8 cellular contexts compared by ENCODE assay signal in the genomic region with DNA sequence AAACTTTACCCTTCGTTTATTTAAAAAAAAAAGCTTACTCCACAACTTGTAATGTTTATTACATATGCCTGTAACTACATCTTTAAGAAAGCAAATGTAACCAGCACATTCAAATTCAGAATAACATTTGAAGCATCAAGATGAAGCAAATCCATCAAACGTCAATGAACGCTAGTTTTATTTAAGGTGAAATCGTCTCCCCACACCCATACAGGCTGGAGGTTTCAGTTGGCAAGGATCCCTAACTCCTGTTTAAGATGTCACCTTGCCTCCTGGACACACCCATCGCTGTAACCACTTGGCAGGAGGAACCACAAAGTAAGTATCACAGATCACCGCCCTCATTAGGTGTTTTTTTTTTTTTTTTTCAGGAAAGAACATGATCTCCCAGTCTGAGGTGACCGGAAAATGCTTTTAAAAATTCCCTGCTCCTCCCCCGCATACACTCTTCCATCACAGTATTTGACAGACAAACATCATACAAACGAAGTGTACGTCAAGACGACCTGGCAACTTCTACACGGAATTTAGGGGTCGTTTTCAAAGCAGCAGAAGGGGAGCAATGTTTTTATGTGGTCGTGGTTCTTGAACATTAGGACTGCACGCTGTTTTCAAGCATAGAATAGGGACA. TPM values are rescaled to one million over a fixed set of nuclear protein-coding genes. Genes with fewer than 3 reads are reported as not detected.
DNase-seq lines count a peak whose midpoint lies in the region; ATAC-seq and TF ChIP-seq lines count a peak whose summit lies in the region.

No MANE protein-coding gene starts in this region.

- peaks cover 35% of the 10 kb centered on the region in 2 donors for H3K4me1 ChIP-seq in naive thymus-derived CD4-positive, alpha-beta T cell (ENCODE audit: control insufficient read depth in 2 of 2, insufficient read depth in 2 of 2, low read length in 2 of 2)

- CTCF ChIA-PET in naive thymus-derived CD4-positive, alpha-beta T cell (lab: Charles Lee), result no interaction called here

- intact Hi-C loops in naive thymus-derived CD4-positive, alpha-beta T cell (cut with micrococcal nuclease), result no loop called here
- intact Hi-C loops in posterior vena cava (cut with DNase I), result no loop called here

- peaks cover 0 to 17% (median 0%) of the 10 kb centered on the region in 11 donors for H3K9me3 Mint-ChIP-seq in naive thymus-derived CD4-positive, alpha-beta T cell

- TF ChIP-seq CTCF in epithelial cell of esophagus (IDR thresholded peaks at IDR 0.05; ENCODE audit: insufficient read depth, low read depth, low read length, missing control alignments), result no peak

- DNase-seq in DMS153 (lab: John Stamatoyannopoulos, UW), result peak; percentile 56
- DNase-seq in DMS153 treated with DMSO at 0.1 percent for 48 hours (lab: John Stamatoyannopoulos, UW; ENCODE audit: unreplicated experiment), result no peak
- peak; percentile 75 for DNase-seq in LHCN-M2 (ENCODE audit: low read depth)
- peak; percentile 18 for DNase-seq in T-helper 9 cell
- DNase-seq in epithelial cell of esophagus (ENCODE audit: low read depth), result peak; percentile 93
- DNase-seq in naive thymus-derived CD4-positive, alpha-beta T cell, result peak in 7 of 9 donors; percentile 15 to 67 (median 27)
- no peak for DNase-seq in posterior vena cava (ENCODE audit: low spot score)

- no peaks in the 10 kb centered on the region for H3K27me3 ChIP-seq in naive thymus-derived CD4-positive, alpha-beta T cell (ENCODE audit: control insufficient read depth in 2 of 2, insufficient read depth in 2 of 2, low read length in 2 of 2)

- H3K27ac Mint-ChIP-seq in naive thymus-derived CD4-positive, alpha-beta T cell, result peak overlapping the region; percentile 94 to 100 (median 99)

- peak overlapping the region; percentile 100 for H3K27ac ChIP-seq in naive thymus-derived CD4-positive, alpha-beta T cell (ENCODE audit: low read depth, low read length)

- H3K4me1 Mint-ChIP-seq in naive thymus-derived CD4-positive, alpha-beta T cell, result peaks cover 28 to 77% (median 68%) of the 10 kb centered on the region in 7 donors

- peak overlapping the region; percentile 92 to 100 (median 96) for H3K4me3 Mint-ChIP-seq in naive thymus-derived CD4-positive, alpha-beta T cell

- peak overlapping the region; percentile 92 for H3K4me3 ChIP-seq in epithelial cell of esophagus (ENCODE audit: low read length)
- H3K4me3 ChIP-seq in naive thymus-derived CD4-positive, alpha-beta T cell (ENCODE audit: low read length), result peak overlapping the region; percentile 56

- H3K9me3 ChIP-seq in naive thymus-derived CD4-positive, alpha-beta T cell (ENCODE audit: control insufficient read depth in 2 of 3, low read length in 3 of 3), result no peaks in the 10 kb centered on the region

- H3K27me3 Mint-ChIP-seq in naive thymus-derived CD4-positive, alpha-beta T cell, result peaks cover 0 to 7% (median 0%) of the 10 kb centered on the region in 5 donors

- ATAC-seq in naive thymus-derived CD4-positive, alpha-beta T cell, result no peak
- ATAC-seq in GM19467 (IDR thresholded peaks at IDR 0.05; ENCODE audit: unreplicated experiment), result no peak

- H3K36me3 ChIP-seq in naive thymus-derived CD4-positive, alpha-beta T cell (ENCODE audit: control insufficient read depth in 2 of 3, insufficient read depth in 3 of 3, low read length in 3 of 3), result peaks cover 0 to 9% (median 6%) of the 10 kb centered on the region in 3 experiments

- peaks cover 0 to 16% (median 6%) of the 10 kb centered on the region in 5 donors for H3K36me3 Mint-ChIP-seq in naive thymus-derived CD4-positive, alpha-beta T cell

- POLR2A ChIA-PET in naive thymus-derived CD4-positive, alpha-beta T cell (lab: Charles Lee), result interaction anchor here (0.6 to 1.0 kb wide), 3 partner anchors 10 to 1279 kb away, joined by 3 to 4 read pairs (median 3); no protein-coding TSS in a partner anchor

RNA-seq across cellular contexts. Expression of a gene that starts 1.5 kb away (rescaled TPM):
- total RNA-seq in LHCN-M2 (2014; rRNA removed) (1,687 and 1,705 TPM in 2 replicates), posterior vena cava (100 to 1,000 TPM; 553 to 610 TPM)
- polyA plus RNA-seq in LHCN-M2 (2012), result 1,482 TPM
- 100 to 1,000 TPM; 172 to 342 (median 235) TPM for total RNA-seq in naive thymus-derived CD4-positive, alpha-beta T cell
- 100 to 1,000 TPM; 665 to 824 TPM for polyA plus RNA-seq in naive thymus-derived CD4-positive, alpha-beta T cell

RNA-seq across cellular contexts. Expression of a gene that starts 19.7 kb away (rescaled TPM):
- total RNA-seq in LHCN-M2 (2014; rRNA removed) (0.17 and 0.19 TPM in 2 replicates), posterior vena cava (under 1 TPM in 1 of 2 donors, not detected in 1; 0.52 TPM)
- 0.10 TPM for polyA plus RNA-seq in LHCN-M2 (2012)
- total RNA-seq in naive thymus-derived CD4-positive, alpha-beta T cell, result under 1 TPM in 3 of 5 experiments, not detected in 2; 0.24 to 0.95 (median 0.73) TPM
- not detected for polyA plus RNA-seq in naive thymus-derived CD4-positive, alpha-beta T cell

Comparison
In these comparisons a context has a peak if more than half of its experiments do, and no peak if none do; other contexts are left out.
1. DNase-seq: peak in DMS153 (single experiment), LHCN-M2 (single experiment), T-helper 9 cell (single experiment), epithelial cell of esophagus (single experiment) and naive thymus-derived CD4-positive, alpha-beta T cell (7 of 9); none in DMS153 treated with DMSO at 0.1 percent for 48 hours (single experiment) and posterior vena cava (single experiment).